ENCODE assay signal across 8 cellular contexts in the genomic region with DNA sequence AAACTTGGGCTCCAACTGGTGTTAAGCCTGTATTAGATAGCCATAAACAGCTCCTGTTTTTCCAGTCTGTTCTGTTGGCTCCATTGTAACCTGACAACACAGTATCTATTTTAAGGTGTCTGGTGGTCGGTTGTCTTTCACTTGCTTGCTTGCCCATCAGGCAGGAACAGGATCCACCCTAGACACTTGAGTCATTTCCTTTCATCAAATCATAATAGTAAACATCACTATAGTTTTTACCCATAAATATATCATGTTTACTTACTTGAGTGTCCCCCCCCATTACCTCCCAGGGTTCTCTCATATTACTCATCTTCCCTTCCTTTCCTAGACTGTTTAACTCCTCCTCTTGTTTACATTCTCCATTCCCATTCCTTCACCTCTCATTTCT. TPM values are rescaled to one million over a fixed set of nuclear protein-coding genes. Genes with fewer than 3 reads are reported as not detected.
DNase-seq lines count a peak whose midpoint lies in the region; ATAC-seq, FAIRE-seq and TF ChIP-seq lines count a peak whose summit lies in the region.

No MANE protein-coding gene starts in this region.

- H3K4me3 Mint-ChIP-seq in HFFc6 = peak overlapping the region; percentile 54

- H3K4me1 ChIP-seq in ACC112 (ENCODE audit: control insufficient read depth, insufficient read depth, low read length, unreplicated experiment) (peaks cover 39% of the 10 kb centered on the region), adipocyte (ENCODE audit: control insufficient read depth, insufficient read depth, low read length) (peaks cover 61% of the 10 kb centered on the region), HepG2 (ENCODE audit: insufficient read depth, low read length) (peaks cover 75% of the 10 kb centered on the region)

- TF ChIP-seq EP300 in HepG2 (IDR thresholded peaks at IDR 0.05; ENCODE audit: low read depth in 2 of 2, low read length in 2 of 2) (no peak), HepG2 (CRISPR knock-in tag; IDR thresholded peaks at IDR 0.05; ENCODE audit: borderline replicate concordance) (no peak)

- no peaks in the 10 kb centered on the region for H3K9me3 Mint-ChIP-seq in HFFc6

- in situ Hi-C loops in HepG2 (cut with HindIII; ENCODE audit: extremely low pct_ligation_motif_present, low pct_unique_long_range_greater_than_20kb) = no loop called here

- POLR2A ChIA-PET in HepG2 (lab: Yijun Ruan, JAX) = interaction anchor here (1.2 to 8.5 kb wide), 2 partner anchors 17 to 36 kb away, joined by 5 to 188 read pairs; no protein-coding TSS in a partner anchor

- CTCF ChIA-PET in HepG2 (lab: Yijun Ruan, JAX; ENCODE audit: low intra/inter-chr PET ratio, low total read pairs) = no interaction called here

- DNase-seq in HFFc6 = peak; percentile 23
- peak; percentile 40 for DNase-seq in adipocyte (ENCODE audit: low read depth)
- DNase-seq in HepG2 (ENCODE audit: low spot score) = no peak
- no peak for DNase-seq in activated CD4-positive, CD25-positive, alpha-beta regulatory T cell treated with anti-CD3 and anti-CD28 coated beads, Interleukin-2, amount 50 U/mL, for 72 hours
- DNase-seq in SIG-M5 treated with dmso at 0.1 percent for 504 hours (lab: John Stamatoyannopoulos, UW; ENCODE audit: unreplicated experiment) = no peak

- H3K36me3 Mint-ChIP-seq in HFFc6 (ENCODE audit: low read depth) = peaks cover 2% of the 10 kb centered on the region; the same call in 1 of the 2 replicates

- H4K20me1 ChIP-seq in HepG2 (ENCODE audit: insufficient read depth, low read length) = peaks cover 53% of the 10 kb centered on the region

- no peaks in the 10 kb centered on the region for H3K36me3 ChIP-seq in ACC112 (ENCODE audit: insufficient read depth, low read length)
- peaks cover 3% of the 10 kb centered on the region for H3K36me3 ChIP-seq in adipocyte (ENCODE audit: control insufficient read depth, insufficient read depth, low read length, severe bottlenecking)
- H3K36me3 ChIP-seq in HepG2 (replicated peaks in 1 of 2; ENCODE audit: control insufficient read depth in 1 of 2, insufficient read depth in 2 of 2, low read length in 2 of 2) = peaks cover 3 to 6% of the 10 kb centered on the region in 2 experiments; a peak in 3 of 5 replicates

- peaks cover 65% of the 10 kb centered on the region for H3K4me1 Mint-ChIP-seq in HFFc6 (ENCODE audit: low read depth)

- TF ChIP-seq RAD21 in HepG2 (CRISPR knock-in tag; IDR thresholded peaks at IDR 0.05) = no peak

- TF ChIP-seq CTCF in HFFc6 (IDR thresholded peaks at IDR 0.05) = no peak
- TF ChIP-seq CTCF in HepG2 (CRISPR knock-in tag; IDR thresholded peaks at IDR 0.05) = no peak

- WGBS in HepG2 (ENCODE audit: low lambda C conversion rate) = 50% methylated on average over 1 of the region's 1 CpG

- H3K9me3 ChIP-seq in adipocyte (ENCODE audit: control insufficient read depth, low read length) = no peaks in the 10 kb centered on the region
- no peaks in the 10 kb centered on the region for H3K9me3 ChIP-seq in HepG2 (ENCODE audit: low read length)

- intact Hi-C loops in HepG2 (cut with micrococcal nuclease; ENCODE audit: unreplicated experiment) = loop anchor here (10.0 kb wide), 1 partner anchor 65 kb away; a partner anchor contains a TSS

- peaks cover 3% of the 10 kb centered on the region; the same call in 1 of the 2 replicates for H3K27me3 Mint-ChIP-seq in HFFc6 (ENCODE audit: insufficient read depth)

- peak overlapping the region; percentile 62 for H3K27ac ChIP-seq in ACC112 (ENCODE audit: low read depth, low read length)
- peak overlapping the region; percentile 95 for H3K27ac ChIP-seq in HepG2 (ENCODE audit: extremely low read length, insufficient read depth, low read length)

- no peaks in the 10 kb centered on the region for H3K27me3 ChIP-seq in ACC112 (ENCODE audit: insufficient read depth, low read length)
- H3K27me3 ChIP-seq in adipocyte (replicated peaks; ENCODE audit: control insufficient read depth, insufficient read depth, low read length) = no peaks in the 10 kb centered on the region
- H3K27me3 ChIP-seq in HepG2 (ENCODE audit: control insufficient read depth in 1 of 2, insufficient read depth in 2 of 2, low read length in 2 of 2) = no peaks in the 10 kb centered on the region; a peak in 1 of 5 replicates

- H2AFZ ChIP-seq in ACC112 (ENCODE audit: low read length, unreplicated experiment) = no peak overlapping the region
- H2AFZ ChIP-seq in HepG2 (ENCODE audit: low read length) = no peak overlapping the region

- peaks cover 76% of the 10 kb centered on the region for H3K79me2 ChIP-seq in ACC112 (ENCODE audit: control insufficient read depth, insufficient read depth, low read length, unreplicated experiment)
- H3K79me2 ChIP-seq in HepG2 (ENCODE audit: insufficient read depth, low read length) = peaks cover 71% of the 10 kb centered on the region

- peak overlapping the region; percentile 92 for H3K4me2 ChIP-seq in HepG2 (ENCODE audit: low read depth, low read length)

- H3K9ac ChIP-seq in adipocyte (ENCODE audit: low read length) = no peak overlapping the region
- H3K9ac ChIP-seq in HepG2 (ENCODE audit: insufficient read depth, low read depth, low read length) = peak overlapping the region; percentile 50

- TF ChIP-seq POLR2A in HepG2 (IDR thresholded peaks at IDR 0.05; ENCODE audit: insufficient read depth in 1 of 2, low read depth in 2 of 2, low read length in 2 of 2) = no peak

- ATAC-seq in HepG2 (no peak), HG03469 (IDR thresholded peaks at IDR 0.05; ENCODE audit: unreplicated experiment) (no peak), GM21786 (IDR thresholded peaks at IDR 0.05; ENCODE audit: unreplicated experiment) (no peak)

- peak overlapping the region; percentile 40 for H3K4me3 ChIP-seq in ACC112 (ENCODE audit: low read depth, low read length)
- peak overlapping the region; percentile 99 for H3K4me3 ChIP-seq in adipocyte (ENCODE audit: low read length)
- peak overlapping the region; percentile 87 to 100 (median 97); a peak in 5 of 6 replicates for H3K4me3 ChIP-seq in HepG2 (replicated peaks in 1 of 3; ENCODE audit: insufficient read depth in 1 of 3, low read depth in 2 of 3, low read length in 3 of 3)

- H3K27ac Mint-ChIP-seq in HFFc6 = peak overlapping the region; percentile 83

- BruUV-seq in HepG2 (replicated peaks; lab: Mats Ljungman, UMichigan) = no TSS peak

- no peak for FAIRE-seq in HepG2 (lab: Jason Lieb, UNC)

TF ChIP-seq in HepG2, 621 proteins besides CTCF, POLR2A, EP300 and RAD21 (continues in another document):
- TF ChIP-seq SAP130 (CRISPR knock-in tag; IDR thresholded peaks at IDR 0.05; ENCODE audit: low read depth) (peak; percentile 20), FOXP1 (IDR thresholded peaks at IDR 0.05) (no peak), FOXP1 (CRISPR knock-in tag; IDR thresholded peaks at IDR 0.05) (peak; percentile 40)

RNA-seq across cellular contexts. Expression of a gene that starts 2.9 kb away (rescaled TPM):
- 10 to 100 TPM; 11.6 to 15.3 (median 13.3) TPM for total RNA-seq in HFFc6 (2021; fragmentation: NEBNext Ultra II Directional; extraction: Animal tissue kit (Norgen Biotek cat#: 25700))
- 25.7 and 34.0 TPM in 2 replicates for total RNA-seq in HepG2 (2016; rRNA removed; fragmentation: Illumina TruSeq; extraction: Trizol)
- total RNA-seq in HepG2 (2016; cell fraction: cytosol; rRNA removed; fragmentation: Illumina TruSeq; extraction: Trizol; ENCODE audit: low read depth) = 5.9 and 7.5 TPM in 2 replicates
- total RNA-seq in HepG2 (2016; cell fraction: insoluble cytoplasmic fraction; rRNA removed; fragmentation: Illumina TruSeq; extraction: Trizol) = 26.2 and 32.2 TPM in 2 replicates
- 11.2 and 13.9 TPM in 2 replicates for total RNA-seq in HepG2 (2016; cell fraction: membrane; rRNA removed; fragmentation: Illumina TruSeq; extraction: Trizol)
- total RNA-seq in HepG2 (2016; cell fraction: nucleus; rRNA removed; fragmentation: Illumina TruSeq; extraction: Trizol) = 41.5 and 50.4 TPM in 2 replicates
- polyA plus RNA-seq in HepG2 (2011; rRNA removed) = 8.5 and 10.1 TPM in 2 replicates
- 5.5 and 7.7 TPM in 2 replicates for polyA plus RNA-seq in HepG2 (2011; cell fraction: cytosol; rRNA removed)
- 19.8 and 23.2 TPM in 2 replicates for polyA plus RNA-seq in HepG2 (2011; cell fraction: nucleus; rRNA removed)
- 19.5 and 23.0 TPM in 2 replicates for polyA plus RNA-seq in HepG2 (2012)
- 1.1 and 1.3 TPM in 2 replicates for polyA plus RNA-seq in HepG2 (2016; cell fraction: cytosol; fragmentation: Illumina TruSeq; extraction: Trizol; ENCODE audit: low read depth)
- polyA plus RNA-seq in HepG2 (2016; cell fraction: insoluble cytoplasmic fraction; fragmentation: Illumina TruSeq; extraction: Trizol; ENCODE audit: low read depth) = 22.9 and 23.8 TPM in 2 replicates
- 2.7 and 3.3 TPM in 2 replicates for polyA plus RNA-seq in HepG2 (2016; cell fraction: membrane; fragmentation: Illumina TruSeq; extraction: Trizol; ENCODE audit: low read depth)
- polyA plus RNA-seq in HepG2 (2016; cell fraction: nucleus; fragmentation: Illumina TruSeq; extraction: Trizol; ENCODE audit: insufficient read depth, low read depth) = 23.7 and 25.3 TPM in 2 replicates
- 38.4 and 51.6 TPM in 2 replicates for polyA minus RNA-seq in HepG2 (2011; rRNA and poly(A)+ RNA removed; ENCODE audit: low replicate concordance)
- polyA minus RNA-seq in HepG2 (2011; cell fraction: cytosol; rRNA and poly(A)+ RNA removed) = 15.5 and 15.8 TPM in 2 replicates
- 118 and 145 TPM in 2 replicates for polyA minus RNA-seq in HepG2 (2011; cell fraction: nucleus; rRNA and poly(A)+ RNA removed)

RNA-seq across cellular contexts. Expression of a gene that starts 35.3 kb away (rescaled TPM):
- under 1 TPM in 3 of 6 experiments, not detected in 3; 0.07 to 0.14 (median 0.09) TPM for total RNA-seq in HFFc6 (2021; fragmentation: NEBNext Ultra II Directional; extraction: Animal tissue kit (Norgen Biotek cat#: 25700))
- 174 and 216 TPM in 2 replicates for total RNA-seq in HepG2 (2016; rRNA removed; fragmentation: Illumina TruSeq; extraction: Trizol)
- 22.0 and 25.2 TPM in 2 replicates for total RNA-seq in HepG2 (2016; cell fraction: cytosol; rRNA removed; fragmentation: Illumina TruSeq; extraction: Trizol; ENCODE audit: low read depth)
- total RNA-seq in HepG2 (2016; cell fraction: insoluble cytoplasmic fraction; rRNA removed; fragmentation: Illumina TruSeq; extraction: Trizol) = 174 and 209 TPM in 2 replicates
- 86.5 and 94.9 TPM in 2 replicates for total RNA-seq in HepG2 (2016; cell fraction: membrane; rRNA removed; fragmentation: Illumina TruSeq; extraction: Trizol)
- total RNA-seq in HepG2 (2016; cell fraction: nucleus; rRNA removed; fragmentation: Illumina TruSeq; extraction: Trizol) = 61.7 and 71.0 TPM in 2 replicates
- 52.6 and 59.1 TPM in 2 replicates for polyA plus RNA-seq in HepG2 (2011; rRNA removed)
- 56.4 and 64.1 TPM in 2 replicates for polyA plus RNA-seq in HepG2 (2011; cell fraction: cytosol; rRNA removed)
- 19.8 and 21.4 TPM in 2 replicates for polyA plus RNA-seq in HepG2 (2011; cell fraction: nucleus; rRNA removed)
- polyA plus RNA-seq in HepG2 (2012) = 42.6 and 66.8 TPM in 2 replicates
- 17.9 and 21.4 TPM in 2 replicates for polyA plus RNA-seq in HepG2 (2016; cell fraction: cytosol; fragmentation: Illumina TruSeq; extraction: Trizol; ENCODE audit: low read depth)
- polyA plus RNA-seq in HepG2 (2016; cell fraction: insoluble cytoplasmic fraction; fragmentation: Illumina TruSeq; extraction: Trizol; ENCODE audit: low read depth) = 174 and 175 TPM in 2 replicates
- 49.4 and 51.3 TPM in 2 replicates for polyA plus RNA-seq in HepG2 (2016; cell fraction: membrane; fragmentation: Illumina TruSeq; extraction: Trizol; ENCODE audit: low read depth)
- 65.8 and 75.1 TPM in 2 replicates for polyA plus RNA-seq in HepG2 (2016; cell fraction: nucleus; fragmentation: Illumina TruSeq; extraction: Trizol; ENCODE audit: insufficient read depth, low read depth)
- 29.8 and 85.0 TPM in 2 replicates for polyA minus RNA-seq in HepG2 (2011; rRNA and poly(A)+ RNA removed; ENCODE audit: low replicate concordance)
- polyA minus RNA-seq in HepG2 (2011; cell fraction: cytosol; rRNA and poly(A)+ RNA removed) = 46.5 and 48.4 TPM in 2 replicates
- 22.0 and 23.9 TPM in 2 replicates for polyA minus RNA-seq in HepG2 (2011; cell fraction: nucleus; rRNA and poly(A)+ RNA removed)

Comparison
In these comparisons a context has a peak if more than half of its experiments do, and no peak if none do; other contexts are left out.
1. H3K4me3 ChIP-seq: peak in every context shown above with its lines; median percentile 99 in adipocyte; 97 in HepG2; 40 in ACC112.
2. DNase-seq: peak in HFFc6 (single experiment) and adipocyte (single experiment); none in HepG2 (single experiment), activated CD4-positive, CD25-positive, alpha-beta regulatory T cell treated with anti-CD3 and anti-CD28 coated beads, Interleukin-2, amount 50 U/mL, for 72 hours (single experiment) and SIG-M5 treated with dmso at 0.1 percent for 504 hours (single experiment).
3. RNA of a gene that starts 35.3 kb away (total RNA-seq): 22.0 to 216 TPM in HepG2; 0.07 to 0.14 TPM in HFFc6; every median in the first group is over 10 times any median in the second.